Comparison of ENCODE assay signal across 20 cellular contexts in the genomic region with DNA sequence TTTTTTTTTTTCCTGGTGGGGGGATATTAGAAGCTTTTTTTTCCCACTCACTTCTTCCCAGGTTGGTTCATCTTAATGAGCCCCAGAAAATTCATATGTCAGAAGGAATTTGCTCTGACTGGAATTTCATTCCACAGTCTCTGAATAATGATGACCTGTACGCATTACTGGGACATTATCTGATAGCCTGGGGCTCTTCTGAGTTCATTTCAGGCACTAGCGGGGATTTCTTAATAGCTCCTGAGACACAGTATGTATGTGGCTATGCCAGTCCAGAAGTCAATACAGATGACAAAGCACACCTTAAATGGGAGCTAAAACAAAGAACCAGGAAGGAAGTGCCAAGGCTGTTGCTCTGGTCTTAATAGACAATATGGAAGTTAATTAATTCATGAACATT.
A peak's percentile ranks its signal among the peaks of the same experiment; 100 is the strongest.
DNase-seq lines count a peak whose midpoint lies in the region; ATAC-seq, FAIRE-seq and TF ChIP-seq lines count a peak whose summit lies in the region.
"Had no signal": no experiment of that assay in that cellular context is flagged by ENCODE, and none has a peak within 500 bp of the region (broad histone marks: within the 10 kb centered on the region; RNA-seq: fewer than 3 reads in every experiment).

No MANE protein-coding gene starts in this region.

- no peak for ATAC-seq in upper lobe of right lung
- ATAC-seq in HG02852 (IDR thresholded peaks at IDR 0.05; ENCODE audit: unreplicated experiment) = no peak
- ATAC-seq: stimulated activated naive CD8-positive, alpha-beta T cell treated with anti-CD3 and anti-CD28 coated beads, Interleukin-15, Interleukin-2, amounts not matched to agents 100 U/mL and 50 U/mL, for 24 hours had no signal

- peak overlapping the region; percentile 54 for H3K4me2 ChIP-seq in keratinocyte (ENCODE audit: control insufficient read depth, extremely low read depth, insufficient read depth, low read depth, low read length)

- H3K9ac ChIP-seq in keratinocyte (ENCODE audit: control insufficient read depth, extremely low read depth, insufficient read depth, low read length) = no peak overlapping the region

- H3K36me3 ChIP-seq in keratinocyte (ENCODE audit: control insufficient read depth in 2 of 2, extremely low read depth in 1 of 2, insufficient read depth in 2 of 2, low read length in 2 of 2) (no peaks in the 10 kb centered on the region), upper lobe of right lung (no peaks in the 10 kb centered on the region)

- dilution Hi-C loops in keratinocyte (cut with MboI; ENCODE audit: extremely low pct_ligation_motif_present, low sequenced_read_pairs) = no loop called here

- peak overlapping the region; percentile 72 for H3K27ac ChIP-seq in keratinocyte (ENCODE audit: control insufficient read depth, insufficient read depth, low read length)
- no peak overlapping the region for H3K27ac ChIP-seq in upper lobe of right lung

- peak overlapping the region; percentile 67 for H2AFZ ChIP-seq in keratinocyte (ENCODE audit: control insufficient read depth, low read length)

- peak; percentile 94 for FAIRE-seq in keratinocyte (lab: Jason Lieb, UNC)
- FAIRE-seq: D721Med, islet of Langerhans had no signal

- intact Hi-C loops in upper lobe of right lung (cut with DNase I) = no loop called here

- H3K27me3 ChIP-seq in keratinocyte (ENCODE audit: control insufficient read depth, extremely low read depth, insufficient read depth, low read length) = no peaks in the 10 kb centered on the region
- H3K27me3 ChIP-seq in upper lobe of right lung = no peaks in the 10 kb centered on the region

- H3K9me1 ChIP-seq in keratinocyte (ENCODE audit: control insufficient read depth, extremely low read depth, insufficient read depth, low read length) = no peaks in the 10 kb centered on the region

- no peak for TF ChIP-seq CTCF in AG09309 (IDR thresholded peaks at IDR 0.05; ENCODE audit: control insufficient read depth, insufficient read depth, low read depth, low read length, missing control alignments)
- TF ChIP-seq CTCF in keratinocyte (optimal IDR thresholded peaks at IDR 0.05 in 1 of 3, IDR thresholded peaks at IDR 0.05 in 1 of 3, conservative IDR thresholded peaks at IDR 0.05 in 1 of 3; ENCODE audit: extremely low read depth in 1 of 3, insufficient read depth in 2 of 3, low read length in 3 of 3) = no peak
- TF ChIP-seq CTCF in upper lobe of right lung (IDR thresholded peaks at IDR 0.05) = no peak

- H3K9me3 ChIP-seq in keratinocyte (ENCODE audit: control insufficient read depth, low read depth, low read length) (peaks cover 3% of the 10 kb centered on the region), upper lobe of right lung (no peaks in the 10 kb centered on the region)

- H3K79me2 ChIP-seq in keratinocyte (ENCODE audit: control insufficient read depth, insufficient read depth, low read length) = no peaks in the 10 kb centered on the region

- DNase-seq in AG09309 (ENCODE audit: low read depth) = peak; percentile 52
- peak; percentile 68 for DNase-seq in HS-5 (ENCODE audit: low read depth)
- DNase-seq in T1000 (lab: John Stamatoyannopoulos, UW) = peak; percentile 51
- DNase-seq in keratinocyte (ENCODE audit: low read depth, low spot score) = peak; percentile 88
- DNase-seq in central memory CD4-positive, alpha-beta T cell = no peak
- no peak for DNase-seq in upper lobe of right lung
- DNase-seq in DMS153 (lab: John Stamatoyannopoulos, UW) = no peak
- DNase-seq: activated CD4-positive, alpha-beta T cell treated with anti-CD3 and anti-CD28 coated beads, Interleukin-2, amount 50 U/mL, for 1 hour; activated naive CD4-positive, alpha-beta T cell treated with anti-CD3 and anti-CD28 coated beads, Interleukin-2, amount 50 U/mL, for 16 hours; activated T-cell treated with anti-CD3 and anti-CD28 coated beads for 4 hours; AML-193; GOT3; MV-4-11; NCI-H2081; NCI-H524; stimulated activated CD4-positive, alpha-beta T cell treated with anti-CD3 and anti-CD28 coated beads, Interleukin-15, amount 100 ng/mL, for 24 hours; stimulated activated naive CD8-positive, alpha-beta T cell treated with anti-CD3 and anti-CD28 coated beads, Interleukin-15, Interleukin-2, amounts not matched to agents 100 U/mL and 50 U/mL, for 24 hours had no signal

- peaks cover 23% of the 10 kb centered on the region for H3K4me1 ChIP-seq in keratinocyte (ENCODE audit: control insufficient read depth, extremely low read depth, insufficient read depth, low read length)
- no peaks in the 10 kb centered on the region for H3K4me1 ChIP-seq in upper lobe of right lung

- H3K4me3 ChIP-seq in AG09309 (ENCODE audit: control insufficient read depth, low read depth, low read length) = no peak overlapping the region
- H3K4me3 ChIP-seq in keratinocyte (ENCODE audit: control insufficient read depth in 2 of 3, extremely low read depth in 1 of 3, insufficient read depth in 2 of 3, low read depth in 1 of 3, low read length in 3 of 3) = no peak overlapping the region
- no peak overlapping the region for H3K4me3 ChIP-seq in upper lobe of right lung

- no peaks in the 10 kb centered on the region for H4K20me1 ChIP-seq in keratinocyte (ENCODE audit: control insufficient read depth, extremely low read depth, insufficient read depth, low read length)

Comparison
In these comparisons a context has a peak if more than half of its experiments do, and no peak if none do; other contexts are left out.
1. DNase-seq: peak in AG09309 (single experiment), HS-5 (single experiment), T1000 (single experiment) and keratinocyte (single experiment); none in central memory CD4-positive, alpha-beta T cell (single experiment), upper lobe of right lung (single experiment) and DMS153 (single experiment).